ENCODE assay signal across 9 cellular contexts in the genomic region with DNA sequence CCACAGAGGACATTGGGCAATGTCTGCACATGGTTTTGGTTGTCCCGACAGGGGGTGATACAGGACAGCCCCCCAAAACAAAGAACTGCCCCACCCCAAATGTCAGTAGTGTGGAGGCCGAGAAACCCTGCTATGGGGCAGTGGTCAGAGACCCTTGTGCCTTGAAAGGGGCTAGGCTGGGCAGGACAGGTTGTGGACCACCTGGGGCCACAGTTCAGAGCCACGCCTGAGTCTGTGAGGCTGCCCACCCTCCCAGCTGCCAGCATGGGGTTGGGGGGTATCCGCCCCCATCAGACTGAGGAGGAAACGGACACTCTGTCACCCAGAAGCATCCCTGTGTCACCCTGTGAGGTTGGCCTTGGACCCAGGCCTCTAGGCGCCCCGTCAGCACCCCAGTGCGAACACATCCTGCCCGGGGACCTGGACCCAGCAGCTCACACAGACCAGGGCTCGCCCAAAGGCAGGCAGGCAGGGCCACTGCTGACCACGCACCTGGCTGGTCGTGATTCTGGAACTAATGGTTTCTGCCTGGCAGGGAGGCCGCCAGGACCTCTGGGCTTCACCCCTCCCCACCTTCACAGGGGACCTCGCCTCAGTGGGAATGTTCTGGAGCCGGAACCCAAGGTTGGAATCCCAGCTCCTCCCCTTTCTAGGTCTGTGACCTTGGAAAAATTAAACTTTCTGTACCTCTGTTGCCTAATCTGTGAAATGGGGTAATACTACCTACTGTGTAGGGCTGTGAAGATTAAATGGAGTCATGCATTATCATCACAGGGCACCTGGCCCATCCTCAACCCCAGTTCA. TPM values are rescaled to one million over a fixed set of nuclear protein-coding genes. Genes with fewer than 3 reads are reported as not detected.
DNase-seq lines count a peak whose midpoint lies in the region; ATAC-seq, FAIRE-seq and TF ChIP-seq lines count a peak whose summit lies in the region.
"Had no signal": no experiment of that assay in that cellular context is flagged by ENCODE, and none has a peak within 500 bp of the region (broad histone marks: within the 10 kb centered on the region; RNA-seq: fewer than 3 reads in every experiment).

No MANE protein-coding gene starts in this region.

- H2AFZ ChIP-seq in GM12878 (ENCODE audit: control insufficient read depth, low read depth, low read length) = no peak overlapping the region; the same call in 1 of the 2 replicates

- H3K9ac ChIP-seq in GM12878 (ENCODE audit: control insufficient read depth, insufficient read depth, low read length) = peak overlapping the region; percentile 59; the same call in 1 of the 2 replicates

- ATAC-seq in GM12878 (no peak), HG03442 (IDR thresholded peaks at IDR 0.05; ENCODE audit: unreplicated experiment) (no peak)

- peaks cover 24% of the 10 kb centered on the region for H3K4me1 Mint-ChIP-seq in HFFc6 (ENCODE audit: low read depth)

- H3K9me3 Mint-ChIP-seq in HFFc6 = no peaks in the 10 kb centered on the region; the same call in 1 of the 2 replicates

- peak overlapping the region; percentile 60 for H3K27ac Mint-ChIP-seq in HFFc6

- H3K27ac ChIP-seq in GM12878 (ENCODE audit: control insufficient read depth, insufficient read depth) = no peak overlapping the region

- no peaks in the 10 kb centered on the region for H4K20me1 ChIP-seq in GM12878 (ENCODE audit: control insufficient read depth, insufficient read depth)

- POLR2A ChIA-PET in GM12878 (lab: Charles Lee) = no interaction called here

- no peak for FAIRE-seq in GM12878 (lab: Jason Lieb, UNC)

- TF ChIP-seq CTCF in AG10803 (conservative IDR thresholded peaks at IDR 0.05; ENCODE audit: low read length) (no peak), HFFc6 (IDR thresholded peaks at IDR 0.05) (no peak), GM12878 (IDR thresholded peaks at IDR 0.05 in 2 of 3, conservative IDR thresholded peaks at IDR 0.05 in 1 of 3; ENCODE audit: control insufficient read depth in 2 of 3, extremely low read depth in 1 of 3, insufficient read depth in 1 of 3, low read depth in 3 of 3, low read length in 3 of 3) (no peak)

- intact Hi-C loops in GM12878 (cut with micrococcal nuclease; ENCODE audit: unreplicated experiment) = loop anchor here (10.0 kb wide), 1 partner anchor 168 kb away; no protein-coding TSS in a partner anchor

- H3K4me3 Mint-ChIP-seq in HFFc6 = peak overlapping the region; percentile 89

- RAD21 ChIA-PET in GM12878 (lab: Charles Lee; ENCODE audit: unreplicated experiment) = no interaction called here

- SMC1A ChIA-PET in GM12878 (lab: Charles Lee; ENCODE audit: uncharacterized antibody, unreplicated experiment) = no interaction called here

- H3K27me3 Mint-ChIP-seq in HFFc6 (ENCODE audit: insufficient read depth) = no peaks in the 10 kb centered on the region

- 91% methylated on average over 15 of the region's 15 CpGs for WGBS in GM12878 (ENCODE audit: insufficient coverage, insufficient replicate concordance, low lambda C conversion rate, missing lambda C conversion rate)

- TF ChIP-seq RAD21 in GM12878 (IDR thresholded peaks at IDR 0.05; ENCODE audit: insufficient read depth, low read depth, low read length) = no peak

- TF ChIP-seq EP300 in GM12878 (IDR thresholded peaks at IDR 0.05; ENCODE audit: borderline replicate concordance in 1 of 2, control insufficient read depth in 1 of 2, low read depth in 2 of 2, low read length in 2 of 2) = no peak

- TSS peak; percentile 68 for BruUV-seq in GM12878 (replicated peaks; lab: Mats Ljungman, UMichigan)

- H3K79me2 ChIP-seq in GM12878 (ENCODE audit: control insufficient read depth, insufficient read depth, low read length) = no peaks in the 10 kb centered on the region

- H3K4me2 ChIP-seq in GM12878 (ENCODE audit: control insufficient read depth, insufficient read depth) = peak overlapping the region; percentile 48

- no peak for TF ChIP-seq POLR2A in GM12878 (IDR thresholded peaks at IDR 0.05; ENCODE audit: low read depth, low read length)

- CTCF ChIA-PET in GM12878 (lab: Yijun Ruan, JAX) = no interaction called here

- H3K4me1 ChIP-seq in GM12878 (ENCODE audit: control insufficient read depth, insufficient read depth, low read length) = no peaks in the 10 kb centered on the region

- H3K36me3 Mint-ChIP-seq in HFFc6 (ENCODE audit: low read depth) = peaks cover 17% of the 10 kb centered on the region

- H3K9me3 ChIP-seq in GM12878 (replicated peaks; ENCODE audit: control insufficient read depth, insufficient read depth, low read length) = no peaks in the 10 kb centered on the region
- H3K9me3 ChIP-seq: adrenal gland had no signal

- no peaks in the 10 kb centered on the region for H3K36me3 ChIP-seq in GM12878 (ENCODE audit: control insufficient read depth in 2 of 2, insufficient read depth in 2 of 2, low read length in 1 of 2)
- H3K36me3 ChIP-seq: adrenal gland had no signal

- in situ Hi-C loops in GM12878 (cut with MboI) = no loop called here

- H3K4me3 ChIP-seq in AG10803 (ENCODE audit: low read length) (peak overlapping the region; percentile 73), GM12878 (peak overlapping the region; percentile 71; the same call in 1 of the 2 replicates)

- no peaks in the 10 kb centered on the region for H3K27me3 ChIP-seq in GM12878 (replicated peaks in 1 of 2; ENCODE audit: control insufficient read depth in 2 of 2, insufficient read depth in 2 of 2, low read length in 1 of 2)
- H3K27me3 ChIP-seq: adrenal gland had no signal

- DNase-seq in AG10803 (ENCODE audit: low read depth) = no peak
- DNase-seq in HFFc6 = no peak
- DNase-seq in GM12878 (ENCODE audit: low read depth, low spot score) = no peak
- peak; percentile 11 for DNase-seq in myocyte (ENCODE audit: low read depth)
- DNase-seq in germinal center (ENCODE audit: low spot score) = no peak
- DNase-seq in NCI-H146 treated with DMSO at 0.1 percent for 48 hours (lab: John Stamatoyannopoulos, UW; ENCODE audit: unreplicated experiment) = no peak
- DNase-seq in HPDE6-E6E7 (ENCODE audit: extremely low spot score) = no peak

TF ChIP-seq in GM12878, 131 proteins besides CTCF, POLR2A, EP300 and RAD21 (continues in another document):
- TF ChIP-seq NR2F1 (conservative IDR thresholded peaks at IDR 0.05) = no peak
- TF ChIP-seq, protein P1, sequence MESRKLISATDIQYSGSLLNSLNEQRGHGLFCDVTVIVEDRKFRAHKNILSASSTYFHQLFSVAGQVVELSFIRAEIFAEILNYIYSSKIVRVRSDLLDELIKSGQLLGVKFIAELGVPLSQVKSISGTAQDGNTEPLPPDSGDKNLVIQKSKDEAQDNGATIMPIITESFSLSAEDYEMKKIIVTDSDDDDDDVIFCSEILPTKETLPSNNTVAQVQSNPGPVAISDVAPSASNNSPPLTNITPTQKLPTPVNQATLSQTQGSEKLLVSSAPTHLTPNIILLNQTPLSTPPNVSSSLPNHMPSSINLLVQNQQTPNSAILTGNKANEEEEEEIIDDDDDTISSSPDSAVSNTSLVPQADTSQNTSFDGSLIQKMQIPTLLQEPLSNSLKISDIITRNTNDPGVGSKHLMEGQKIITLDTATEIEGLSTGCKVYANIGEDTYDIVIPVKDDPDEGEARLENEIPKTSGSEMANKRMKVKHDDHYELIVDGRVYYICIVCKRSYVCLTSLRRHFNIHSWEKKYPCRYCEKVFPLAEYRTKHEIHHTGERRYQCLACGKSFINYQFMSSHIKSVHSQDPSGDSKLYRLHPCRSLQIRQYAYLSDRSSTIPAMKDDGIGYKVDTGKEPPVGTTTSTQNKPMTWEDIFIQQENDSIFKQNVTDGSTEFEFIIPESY (IDR thresholded peaks at IDR 0.05) = no peak
- TF ChIP-seq ATF7 (IDR thresholded peaks at IDR 0.05; ENCODE audit: low read depth) = no peak
- TF ChIP-seq SIX5 (IDR thresholded peaks at IDR 0.05; ENCODE audit: low read depth, low read length, severe bottlenecking) = no peak
- no peak for TF ChIP-seq SRF (IDR thresholded peaks at IDR 0.05; ENCODE audit: low read depth in 2 of 2, low read length in 2 of 2)

RNA-seq across cellular contexts. Expression of gene SLC41A3, which starts 1.4 kb away (rescaled TPM):
- 10 to 100 TPM; 41.6 to 54.8 (median 44.7) TPM for total RNA-seq in HFFc6 (2021; fragmentation: NEBNext Ultra II Directional; extraction: Animal tissue kit (Norgen Biotek cat#: 25700))
- total RNA-seq in GM12878 (2013; cell fraction: nucleolus; rRNA removed) = 24.3 and 38.0 TPM in 2 replicates
- total RNA-seq in GM12878 (2014; rRNA removed) = 21.2 and 21.8 TPM in 2 replicates
- total RNA-seq in GM12878 (2014; rRNA removed; fragmentation: Illumina TruSeq; extraction: Trizol) = 10.9 and 12.5 TPM in 2 replicates
- 25.7 and 27.1 TPM in 2 replicates for total RNA-seq in GM12878 (2021)
- polyA plus RNA-seq in GM12878 (2011; ENCODE audit: low read depth) = 11.7 TPM
- 14.9 and 26.3 TPM in 2 replicates for polyA plus RNA-seq in GM12878 (2011; rRNA removed)
- 39.2 and 43.6 TPM in 2 replicates for polyA plus RNA-seq in GM12878 (2011; cell fraction: cytosol; rRNA removed)
- 117 and 124 TPM in 2 replicates for polyA plus RNA-seq in GM12878 (2011; cell fraction: nucleus; rRNA removed)
- polyA plus RNA-seq in GM12878 (2012) = 18.3 and 18.8 TPM in 2 replicates
- 14.5 and 19.4 TPM in 2 replicates for polyA plus RNA-seq in GM12878 (2014; fragmentation: Illumina TruSeq; extraction: Trizol)
- polyA plus RNA-seq in GM12878 (2014; fragmentation: Nextera tagmentation; extraction: Ambion mirVana) = 10 to 100 TPM in 1 of 2 experiments, 1 to 10 TPM in 1; 8.3 to 13.9 TPM
- 29.5 and 35.1 TPM in 2 replicates for polyA plus RNA-seq in GM12878 (2014; rRNA removed)
- polyA plus RNA-seq in GM12878 (2016; fragmentation: Nextera tagmentation; extraction: Ambion mirVana) = 10 to 100 TPM; 10.1 to 11.0 TPM
- polyA minus RNA-seq in GM12878 (2011; rRNA and poly(A)+ RNA removed) = 22.0 and 33.0 TPM in 2 replicates
- polyA minus RNA-seq in GM12878 (2011; cell fraction: cytosol; rRNA and poly(A)+ RNA removed) = 10.9 and 11.5 TPM in 2 replicates
- polyA minus RNA-seq in GM12878 (2011; cell fraction: nucleus; rRNA and poly(A)+ RNA removed) = 16.8 and 31.4 TPM in 2 replicates
- 99.1 and 133 TPM in 2 replicates for total RNA-seq in myocyte
- 44.2 TPM for polyA plus RNA-seq in myocyte (2012)
